In genomic region chr6:14743465-14744211, GRCh38 we compare ENCODE assay signal across 8 cellular contexts.
A peak's percentile ranks its signal among the peaks of the same experiment; 100 is the strongest.
DNase-seq lines count a peak whose midpoint lies in the region; ATAC-seq and TF ChIP-seq lines count a peak whose summit lies in the region.

No MANE protein-coding gene starts in this region.

- TF ChIP-seq CTCF in PC-3 (conservative IDR thresholded peaks at IDR 0.05; ENCODE audit: low read depth, low read length) (no peak), GM20000 (IDR thresholded peaks at IDR 0.05; ENCODE audit: extremely low read depth, missing control alignments) (no peak), uterus (IDR thresholded peaks at IDR 0.05) (no peak)

- peak overlapping the region; percentile 18; the same call in 1 of the 2 replicates for H3K4me3 ChIP-seq in PC-3 (ENCODE audit: low read length)
- H3K4me3 ChIP-seq in uterus = no peak overlapping the region

- H3K79me2 ChIP-seq in PC-3 (ENCODE audit: low read length) = 0 out of 2 replicates have a peak, but pooled peaks cover 3% of the 10 kb centered on the region

- H3K36me3 ChIP-seq in PC-3 (ENCODE audit: low read depth, low read length) = no peaks in the 10 kb centered on the region
- no peaks in the 10 kb centered on the region for H3K36me3 ChIP-seq in uterus

- TSS peak; percentile 88 for BruUV-seq in PC-3 (replicated peaks; lab: Mats Ljungman, UMichigan)

- no peaks in the 10 kb centered on the region for H3K27me3 ChIP-seq in PC-3 (ENCODE audit: low read length)
- no peaks in the 10 kb centered on the region for H3K27me3 ChIP-seq in uterus

- no peaks in the 10 kb centered on the region for H3K9me2 ChIP-seq in PC-3 (replicated peaks; ENCODE audit: low read length)

- peaks cover 8% of the 10 kb centered on the region for H3F3A ChIP-seq in PC-3 (ENCODE audit: low read length, unreplicated experiment)

- CTCF ChIA-PET in PC-3 (lab: Charles Lee) = interaction anchor here (0.7 kb wide), 1 partner anchor 719 kb away, joined by 3 read pairs; no protein-coding TSS in a partner anchor

- peak; percentile 95 for ATAC-seq in PC-3

- H3K4me1 ChIP-seq in PC-3 (ENCODE audit: insufficient read depth, low read length) (peaks cover 30% of the 10 kb centered on the region), uterus (no peaks in the 10 kb centered on the region)

- peak overlapping the region; percentile 94 for H3K9ac ChIP-seq in PC-3 (ENCODE audit: low read length)

- no peak overlapping the region for H2AFZ ChIP-seq in PC-3 (ENCODE audit: low read length)

- H3K9me3 ChIP-seq in PC-3 (ENCODE audit: low read length) (no peaks in the 10 kb centered on the region), uterus (no peaks in the 10 kb centered on the region)

- H4K20me1 ChIP-seq in PC-3 (ENCODE audit: low read length) = no peaks in the 10 kb centered on the region

- intact Hi-C loops in PC-3 (cut with micrococcal nuclease) = loop anchor here (1.0 to 10.0 kb wide), 2 partner anchors 10 to 469 kb away; no protein-coding TSS in a partner anchor
- intact Hi-C loops in uterus (cut with DNase I; ENCODE audit: low total_unique reads) = no loop called here

- no peak for TF ChIP-seq POLR2A in uterus (IDR thresholded peaks at IDR 0.05)

- POLR2A ChIA-PET in PC-3 (lab: Charles Lee; ENCODE audit: unreplicated experiment) = interaction anchor here (0.5 to 0.9 kb wide), 5 partner anchors 105 to 689 kb away, joined by 3 to 10 read pairs (median 4); no protein-coding TSS in a partner anchor

- DNase-seq in DMS53 treated with DMSO at 0.1 percent for 48 hours (lab: John Stamatoyannopoulos, UW; ENCODE audit: unreplicated experiment) (peak; percentile 8), PC-3 (peak; percentile 99), iris pigment epithelial cell (ENCODE audit: low read depth) (peak; percentile 99), GM20000 (ENCODE audit: low spot score) (no peak), nucleus accumbens (lab: John Stamatoyannopoulos, UW) (no peak), uterus (no peak)
- peak; percentile 89 for DNase-seq in activated naive CD4-positive, alpha-beta T cell treated with Interleukin-2 at 50 U/mL for 16 hours
- DNase-seq in stimulated activated CD4-positive, alpha-beta T cell treated with anti-CD3 and anti-CD28 coated beads, TNF-alpha, amount 100 ng/mL, for 48 hours (ENCODE audit: low read depth in 3 of 3) = peak; percentile 74 to 88 (median 78)

- H3K27ac ChIP-seq in PC-3 (ENCODE audit: low read length) = peak overlapping the region; percentile 98
- no peak overlapping the region for H3K27ac ChIP-seq in uterus

- H3K4me2 ChIP-seq in PC-3 (ENCODE audit: low read length) = peak overlapping the region; percentile 60

Comparison
In these comparisons a context has a peak if more than half of its experiments do, and no peak if none do; other contexts are left out.
1. DNase-seq: peak in DMS53 treated with DMSO at 0.1 percent for 48 hours (single experiment), PC-3 (single experiment), activated naive CD4-positive, alpha-beta T cell treated with Interleukin-2 at 50 U/mL for 16 hours (single experiment), iris pigment epithelial cell (single experiment) and stimulated activated CD4-positive, alpha-beta T cell treated with anti-CD3 and anti-CD28 coated beads, TNF-alpha, amount 100 ng/mL, for 48 hours (3 of 3); none in GM20000 (single experiment), nucleus accumbens (0 of 56) and uterus (0 of 2).